30 cellular contexts compared by ENCODE assay signal in genomic region chr10:69553328-69553727, GRCh38. TPM values are rescaled to one million over a fixed set of nuclear protein-coding genes. Genes with fewer than 3 reads are reported as not detected.
"Had no signal": no experiment of that assay in that cellular context is flagged by ENCODE, and none has a peak within 500 bp of the region (broad histone marks: within the 10 kb centered on the region; RNA-seq: fewer than 3 reads in every experiment).

No MANE protein-coding gene starts in this region.

- H3K27ac ChIP-seq: stomach, suprapubic skin, testis, thoracic aorta, thyroid gland, tibial artery, tibial nerve, transverse colon, upper lobe of left lung, upper lobe of right lung, uterus had no signal

- DNase-seq: stimulated activated CD4-positive, alpha-beta T cell treated with anti-CD3 and anti-CD28 coated beads, Interleukin-2, amount 100 ng/mL, for 48 hours; stimulated activated CD4-positive, alpha-beta T cell treated with anti-CD3 and anti-CD28 coated beads, Interleukin-4, amount 100 ng/mL, for 1 hour; stimulated activated CD4-positive, alpha-beta T cell treated with anti-CD3 and anti-CD28 coated beads, Interleukin-4, amount 100 ng/mL, for 24 hours; stimulated activated CD4-positive, alpha-beta T cell treated with anti-CD3 and anti-CD28 coated beads, Interleukin-4, amount 100 ng/mL, for 4 hours; stimulated activated CD8-positive, alpha-beta memory T cell treated with anti-CD3 and anti-CD28 coated beads, Interleukin-4, amount 100 ng/mL, for 48 hours; stimulated activated naive B cell treated with anti-CD40 and anti-IgM and Interleukin-4, amounts not matched to agents 10 μg/mL and 1 μg/mL and 100 μg/mL, for 72 hours; stimulated activated naive CD4-positive, alpha-beta T cell; stimulated activated naive CD4-positive, alpha-beta T cell treated with Interleukin-2 at 50 U/mL for 16 hours; stimulated activated naive CD8-positive, alpha-beta T cell treated with anti-CD3 and anti-CD28 coated beads, Interleukin-15, amount 100 ng/mL, for 72 hours; stimulated activated naive CD8-positive, alpha-beta T cell treated with anti-CD3 and anti-CD28 coated beads, Interleukin-15, Interleukin-2, amounts not matched to agents 100 U/mL and 50 U/mL, for 24 hours; stomach; substantia nigra; testis; thyroid gland; tibial artery; transverse colon; trophoblast cell; upper lobe of left lung; upper lobe of right lung; uterus had no signal

- H3K4me3 ChIP-seq: stomach, suprapubic skin, testis, thoracic aorta, thyroid gland, tibial artery, tibial nerve, transverse colon, upper lobe of left lung, upper lobe of right lung, uterus had no signal

- H3K36me3 ChIP-seq: stomach, suprapubic skin, thoracic aorta, thyroid gland, tibial artery, tibial nerve, transverse colon, upper lobe of left lung, upper lobe of right lung, uterus had no signal

- H3K27me3 ChIP-seq: testis, thyroid gland, tibial nerve, upper lobe of left lung, uterus had no signal

- H3K4me1 ChIP-seq: stomach, suprapubic skin, testis, thyroid gland, tibial artery, tibial nerve, transverse colon, upper lobe of left lung, upper lobe of right lung, uterus had no signal

- FAIRE-seq: urothelium cell line had no signal

- ATAC-seq: stimulated activated effector memory CD8-positive, alpha-beta T cell treated with anti-CD3 and anti-CD28 coated beads, Interleukin-12 subunit alpha, Interleukin-12 subunit beta, amount 100 ng/mL, for 72 hours; stimulated activated memory B cell treated with anti-CD40 and anti-IgM and Interleukin-4, amounts not matched to agents 10 μg/mL and 1 μg/mL and 100 μg/mL, for 72 hours; stimulated activated naive B cell treated with anti-CD40 and anti-IgM and Interleukin-4, amounts not matched to agents 10 μg/mL and 1 μg/mL and 100 μg/mL, for 72 hours; stimulated activated naive CD8-positive, alpha-beta T cell treated with anti-CD3 and anti-CD28 coated beads, Interleukin-15, amount 100 ng/mL, for 72 hours; stimulated activated naive CD8-positive, alpha-beta T cell treated with anti-CD3 and anti-CD28 coated beads, Interleukin-15, Interleukin-2, amounts not matched to agents 100 U/mL and 50 U/mL, for 24 hours; upper lobe of right lung had no signal

- H3K9me3 ChIP-seq: testis, thyroid gland, uterus had no signal

RNA-seq across cellular contexts. Expression of gene NEUROG3, which starts 19.9 kb away (rescaled TPM):
- total RNA-seq: stomach, subcutaneous adipose tissue, suprapubic skin, temporal lobe, testis, tibial nerve, upper lobe of left lung, upper lobe of right lung, ureter, urinary bladder, uterus had no signal
- polyA plus RNA-seq: stomach, urinary bladder had no signal
